In the genomic region with DNA sequence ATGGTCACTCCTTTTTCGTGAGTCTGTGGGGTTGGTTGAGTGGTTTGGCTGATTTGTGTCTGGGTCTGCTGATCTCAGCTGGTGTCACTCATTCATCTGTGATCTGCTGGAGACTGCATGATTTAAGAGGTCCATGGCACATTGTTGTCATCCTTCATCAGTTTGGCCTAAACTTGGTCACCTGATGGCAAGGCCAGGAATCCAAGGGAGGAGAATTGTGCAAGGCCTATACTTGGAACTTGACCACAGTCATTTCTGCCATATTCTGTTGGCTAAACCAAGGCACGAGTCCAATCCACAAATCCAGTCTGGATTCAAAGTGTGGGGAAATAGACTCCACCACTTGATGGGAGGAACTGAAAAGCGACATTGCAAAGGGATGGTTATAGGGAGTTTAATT, we compare ENCODE assay signal across 24 cellular contexts.
A peak's percentile ranks its signal among the peaks of the same experiment; 100 is the strongest.
DNase-seq lines count a peak whose midpoint lies in the region; ATAC-seq and TF ChIP-seq lines count a peak whose summit lies in the region.
"Had no signal": no experiment of that assay in that cellular context is flagged by ENCODE, and none has a peak within 500 bp of the region (broad histone marks: within the 10 kb centered on the region; RNA-seq: fewer than 3 reads in every experiment).

No MANE protein-coding gene starts in this region.

- no peaks in the 10 kb centered on the region for H3K27me3 ChIP-seq in tibial artery
- H3K27me3 ChIP-seq: SJSA1 had no signal

- no peaks in the 10 kb centered on the region for H3K27me3 Mint-ChIP-seq in activated naive CD4-positive, alpha-beta T cell treated with anti-CD3 and anti-CD28 coated beads, Interleukin-2, amount 50 U/mL, for 24 hours

- no peak overlapping the region for H3K4me3 ChIP-seq in tibial artery
- H3K4me3 ChIP-seq: GM12878, SJSA1 had no signal

- H3K9me3 ChIP-seq in tibial artery: no peaks in the 10 kb centered on the region
- H3K9me3 ChIP-seq: Caco-2, SJSA1 had no signal

- peaks cover 63% of the 10 kb centered on the region for H3K4me1 Mint-ChIP-seq in activated naive CD4-positive, alpha-beta T cell treated with anti-CD3 and anti-CD28 coated beads, Interleukin-2, amount 50 U/mL, for 24 hours

- H3K27ac ChIP-seq in tibial artery: no peak overlapping the region
- H3K27ac ChIP-seq: SJSA1 had no signal

- H3K27ac Mint-ChIP-seq in activated naive CD4-positive, alpha-beta T cell treated with anti-CD3 and anti-CD28 coated beads, Interleukin-2, amount 50 U/mL, for 24 hours: peak overlapping the region; percentile 24
- H3K27ac Mint-ChIP-seq: CD8-positive, alpha-beta T cell had no signal

- peaks cover 0 to 8% (median 5%) of the 10 kb centered on the region in 4 donors for H3K4me1 ChIP-seq in tibial artery
- H3K4me1 ChIP-seq: SJSA1 had no signal

- H3K4me3 Mint-ChIP-seq in activated naive CD4-positive, alpha-beta T cell treated with anti-CD3 and anti-CD28 coated beads, Interleukin-2, amount 50 U/mL, for 24 hours: no peak overlapping the region
- H3K4me3 Mint-ChIP-seq: CD8-positive, alpha-beta T cell had no signal

- peaks cover 9% of the 10 kb centered on the region for H3K36me3 Mint-ChIP-seq in activated naive CD4-positive, alpha-beta T cell treated with anti-CD3 and anti-CD28 coated beads, Interleukin-2, amount 50 U/mL, for 24 hours
- H3K36me3 Mint-ChIP-seq: CD8-positive, alpha-beta T cell had no signal

- DNase-seq in activated naive CD4-positive, alpha-beta T cell treated with anti-CD3 and anti-CD28 coated beads, Interleukin-2, amount 50 U/mL, for 16 hours: no peak
- peak; percentile 14 for DNase-seq in amniotic epithelial cell (ENCODE audit: low read depth)
- DNase-seq in myocyte (ENCODE audit: low read depth): peak; percentile 9
- no peak for DNase-seq in tibial artery
- DNase-seq: Caco-2; CD8-positive, alpha-beta T cell; GDM1; GOT3; Karpas-422; NCI-H1092; NCI-H1417 treated with DMSO at 0.1 percent for 48 hours; NCI-H1694 treated with DMSO at 0.1 percent for 48 hours; NCI-H2081; NCI-H2227 treated with DMSO at 0.1 percent for 48 hours; NCI-H69; Right ventricle myocardium superior; RPMI8226 had no signal

- intact Hi-C loops in tibial artery (cut with DNase I; ENCODE audit: low total_unique reads): no loop called here

- H3K36me3 ChIP-seq in tibial artery: no peaks in the 10 kb centered on the region
- H3K36me3 ChIP-seq: SJSA1 had no signal

- peaks cover 5% of the 10 kb centered on the region for H3K9me3 Mint-ChIP-seq in activated naive CD4-positive, alpha-beta T cell treated with anti-CD3 and anti-CD28 coated beads, Interleukin-2, amount 50 U/mL, for 24 hours
- H3K9me3 Mint-ChIP-seq: CD8-positive, alpha-beta T cell had no signal

- no peak for TF ChIP-seq CTCF in tibial artery (IDR thresholded peaks at IDR 0.05)

- ATAC-seq in HG03521 (IDR thresholded peaks at IDR 0.05; ENCODE audit: unreplicated experiment) (no peak), HG02973 (IDR thresholded peaks at IDR 0.05; ENCODE audit: unreplicated experiment) (no peak)
- ATAC-seq: CD8-positive, alpha-beta T cell; GM12878; HCT116; HepG2 had no signal

Comparison
In these comparisons a context has a peak if more than half of its experiments do, and no peak if none do; other contexts are left out.
1. DNase-seq: peak in amniotic epithelial cell (single experiment) and myocyte (single experiment); none in activated naive CD4-positive, alpha-beta T cell treated with anti-CD3 and anti-CD28 coated beads, Interleukin-2, amount 50 U/mL, for 16 hours (single experiment) and tibial artery (0 of 2).